ENCODE assay signal across 1 cellular context in the genomic region with DNA sequence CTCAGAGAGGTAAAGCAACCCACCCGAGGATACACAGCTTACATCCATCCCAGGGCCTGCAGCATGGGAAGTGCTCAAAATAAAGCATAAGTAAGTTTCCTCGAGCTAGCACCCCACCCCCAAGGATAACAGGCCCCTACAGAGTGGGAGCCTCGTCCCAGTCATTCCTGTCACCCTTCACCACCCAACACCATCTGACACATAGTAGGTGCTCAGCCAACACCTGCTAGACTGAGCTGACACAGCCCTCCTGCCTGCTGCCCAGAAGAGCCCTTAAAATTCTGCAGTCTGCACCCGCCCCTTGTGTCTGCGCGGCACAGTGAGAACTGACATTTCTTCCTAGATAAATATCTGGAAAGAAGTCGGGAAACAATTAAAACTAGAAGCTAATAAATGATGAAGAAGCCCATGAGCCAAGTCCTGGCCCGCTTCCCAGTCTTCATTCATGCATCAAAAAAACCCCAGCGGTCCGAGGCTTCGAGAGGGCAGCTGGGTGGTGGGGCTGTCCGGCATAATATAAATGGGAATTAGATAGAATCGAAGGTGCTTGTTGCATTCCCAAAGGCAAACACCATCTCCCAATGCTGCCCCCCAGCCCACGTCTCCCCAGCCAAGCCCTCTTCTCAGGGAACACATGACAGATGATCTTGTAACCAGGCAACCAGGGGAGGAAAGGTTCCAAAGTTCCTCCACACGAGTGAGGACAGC.
TF ChIP-seq lines count a peak whose summit lies in the region.

No MANE protein-coding gene starts in this region.

TF ChIP-seq in HEK293, 187 proteins besides CTCF, POLR2A, EP300 and RAD21 (continued from another document):
- TF ChIP-seq, protein P1, sequence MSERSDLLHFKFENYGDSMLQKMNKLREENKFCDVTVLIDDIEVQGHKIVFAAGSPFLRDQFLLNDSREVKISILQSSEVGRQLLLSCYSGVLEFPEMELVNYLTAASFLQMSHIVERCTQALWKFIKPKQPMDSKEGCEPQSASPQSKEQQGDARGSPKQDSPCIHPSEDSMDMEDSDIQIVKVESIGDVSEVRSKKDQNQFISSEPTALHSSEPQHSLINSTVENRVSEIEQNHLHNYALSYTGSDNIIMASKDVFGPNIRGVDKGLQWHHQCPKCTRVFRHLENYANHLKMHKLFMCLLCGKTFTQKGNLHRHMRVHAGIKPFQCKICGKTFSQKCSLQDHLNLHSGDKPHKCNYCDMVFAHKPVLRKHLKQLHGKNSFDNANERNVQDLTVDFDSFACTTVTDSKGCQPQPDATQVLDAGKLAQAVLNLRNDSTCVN (tag by site-specific recombination; optimal IDR thresholded peaks at IDR 0.05) = no peak
- TF ChIP-seq OSR2 (tag by site-specific recombination; IDR thresholded peaks at IDR 0.05) = peak; percentile 91
- no peak for TF ChIP-seq ATF2 (tag by site-specific recombination; IDR thresholded peaks at IDR 0.05; ENCODE audit: low read depth)
- no peak for TF ChIP-seq GFI1B (tag by site-specific recombination; IDR thresholded peaks at IDR 0.05)
- TF ChIP-seq ZNF184 (tag by site-specific recombination; IDR thresholded peaks at IDR 0.05) = no peak
- no peak for TF ChIP-seq ZNF776 (tag by site-specific recombination; IDR thresholded peaks at IDR 0.05; ENCODE audit: borderline replicate concordance)
- peak; percentile 53; the same call in 1 of the 2 replicates for TF ChIP-seq ZEB2 (tag by site-specific recombination; IDR thresholded peaks at IDR 0.05)
- peak; percentile 52; the same call in 1 of the 2 replicates for TF ChIP-seq GLIS1 (tag by site-specific recombination; IDR thresholded peaks at IDR 0.05)
- peak; percentile 52; the same call in 1 of the 2 replicates for TF ChIP-seq ZNF600 (tag by site-specific recombination; IDR thresholded peaks at IDR 0.05)
- TF ChIP-seq REPIN1 (tag by site-specific recombination; IDR thresholded peaks at IDR 0.05; ENCODE audit: low read depth) = no peak
- TF ChIP-seq PRDM6 (tag by site-specific recombination; IDR thresholded peaks at IDR 0.05) = peak; percentile 96
- no peak for TF ChIP-seq KLF1 (tag by site-specific recombination; IDR thresholded peaks at IDR 0.05)
- peak; percentile 68 for TF ChIP-seq PATZ1 (tag by site-specific recombination; IDR thresholded peaks at IDR 0.05)
- TF ChIP-seq, protein P2, sequence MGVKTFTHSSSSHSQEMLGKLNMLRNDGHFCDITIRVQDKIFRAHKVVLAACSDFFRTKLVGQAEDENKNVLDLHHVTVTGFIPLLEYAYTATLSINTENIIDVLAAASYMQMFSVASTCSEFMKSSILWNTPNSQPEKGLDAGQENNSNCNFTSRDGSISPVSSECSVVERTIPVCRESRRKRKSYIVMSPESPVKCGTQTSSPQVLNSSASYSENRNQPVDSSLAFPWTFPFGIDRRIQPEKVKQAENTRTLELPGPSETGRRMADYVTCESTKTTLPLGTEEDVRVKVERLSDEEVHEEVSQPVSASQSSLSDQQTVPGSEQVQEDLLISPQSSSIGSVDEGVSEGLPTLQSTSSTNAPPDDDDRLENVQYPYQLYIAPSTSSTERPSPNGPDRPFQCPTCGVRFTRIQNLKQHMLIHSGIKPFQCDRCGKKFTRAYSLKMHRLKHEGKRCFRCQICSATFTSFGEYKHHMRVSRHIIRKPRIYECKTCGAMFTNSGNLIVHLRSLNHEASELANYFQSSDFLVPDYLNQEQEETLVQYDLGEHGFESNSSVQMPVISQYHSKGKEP (tag by site-specific recombination; IDR thresholded peaks at IDR 0.05) = peak; percentile 97
- TF ChIP-seq IKZF3 (tag by site-specific recombination; IDR thresholded peaks at IDR 0.05) = peak; percentile 86
- no peak for TF ChIP-seq ZNF658 (tag by site-specific recombination; IDR thresholded peaks at IDR 0.05)
- TF ChIP-seq ZNF555 (tag by site-specific recombination; conservative IDR thresholded peaks at IDR 0.05) = no peak
- no peak for TF ChIP-seq GLI2 (tag by site-specific recombination; IDR thresholded peaks at IDR 0.05; ENCODE audit: borderline replicate concordance, low read depth)
- no peak for TF ChIP-seq ZSCAN5A (tag by site-specific recombination; IDR thresholded peaks at IDR 0.05)
- TF ChIP-seq ZBTB48 (tag by site-specific recombination; IDR thresholded peaks at IDR 0.05) = no peak
- TF ChIP-seq ZBTB20 (tag by site-specific recombination; IDR thresholded peaks at IDR 0.05) = no peak
- TF ChIP-seq ZNF561 (tag by site-specific recombination; IDR thresholded peaks at IDR 0.05; ENCODE audit: borderline replicate concordance) = no peak
- TF ChIP-seq ZNF423 (tag by site-specific recombination; IDR thresholded peaks at IDR 0.05) = no peak
- no peak for TF ChIP-seq ZNF747 (tag by site-specific recombination; IDR thresholded peaks at IDR 0.05)
- no peak for TF ChIP-seq ZNF292 (tag by site-specific recombination; IDR thresholded peaks at IDR 0.05; ENCODE audit: borderline replicate concordance, low read depth)
- no peak for TF ChIP-seq ZNF398 (tag by site-specific recombination; IDR thresholded peaks at IDR 0.05)
- TF ChIP-seq ZNF777 (tag by site-specific recombination; IDR thresholded peaks at IDR 0.05; ENCODE audit: borderline replicate concordance) = no peak
- TF ChIP-seq HOXC10 (CRISPR knock-in tag; IDR thresholded peaks at IDR 0.05) = no peak
- no peak for TF ChIP-seq ZNF654 (tag by site-specific recombination; IDR thresholded peaks at IDR 0.05; ENCODE audit: low read depth)
- peak; percentile 50 for TF ChIP-seq ZNF341 (tag by site-specific recombination; IDR thresholded peaks at IDR 0.05; ENCODE audit: low read depth)
